8 cellular contexts compared by ENCODE assay signal in genomic region chr14:103385994-103386491, GRCh38. TPM values are rescaled to one million over a fixed set of nuclear protein-coding genes. Genes with fewer than 3 reads are reported as not detected.
DNase-seq lines count a peak whose midpoint lies in the region; ATAC-seq and TF ChIP-seq lines count a peak whose summit lies in the region.

No MANE protein-coding gene starts in this region.

- peak overlapping the region; percentile 95 for H3K4me3 ChIP-seq in AG04449 (ENCODE audit: low read depth, low read length)
- H3K4me3 ChIP-seq in tibial nerve, result peak overlapping the region; percentile 75 to 95 (median 92)

- peaks cover 48% of the 10 kb centered on the region for H3K4me1 Mint-ChIP-seq in activated CD8-positive, alpha-beta memory T cell treated with anti-CD3 and anti-CD28 coated beads, Interleukin-2, amount 10 ng/mL, durations not matched to agents 7 days and 5 days
- H3K4me1 Mint-ChIP-seq in naive B cell, result peaks cover 8 to 60% (median 44%) of the 10 kb centered on the region in 3 donors

- H3K27me3 Mint-ChIP-seq in activated CD8-positive, alpha-beta memory T cell treated with anti-CD3 and anti-CD28 coated beads, Interleukin-2, amount 10 ng/mL, durations not matched to agents 7 days and 5 days, result peaks cover 3% of the 10 kb centered on the region
- peaks cover 0 to 20% (median 4%) of the 10 kb centered on the region in 3 donors for H3K27me3 Mint-ChIP-seq in naive B cell

- CTCF ChIA-PET in AG04449 (lab: Yijun Ruan, JAX), result interaction anchor here (2.2 to 13.9 kb wide), 2 partner anchors 6 to 10 kb away, joined by 8 to 116 read pairs; no protein-coding TSS in a partner anchor
- CTCF ChIA-PET in activated CD8-positive, alpha-beta memory T cell treated with anti-CD3 and anti-CD28 coated beads, Interleukin-2, amount 10 ng/mL, durations not matched to agents 7 days and 5 days (lab: Charles Lee), result interaction anchor here (0.9 to 1.5 kb wide), 2 partner anchors 7 to 10 kb away, joined by 3 to 4 read pairs; no protein-coding TSS in a partner anchor

- H3K27ac ChIP-seq in tibial nerve, result peak overlapping the region; percentile 91 to 100 (median 98)

- H3K9me3 Mint-ChIP-seq in activated CD8-positive, alpha-beta memory T cell treated with anti-CD3 and anti-CD28 coated beads, Interleukin-2, amount 10 ng/mL, durations not matched to agents 7 days and 5 days (ENCODE audit: low read depth), result no peaks in the 10 kb centered on the region
- H3K9me3 Mint-ChIP-seq in naive B cell, result no peaks in the 10 kb centered on the region

- DNase-seq in AG04449 (ENCODE audit: low read depth, low spot score) (no peak), LHCN-M2 (ENCODE audit: low read depth) (peak; percentile 24), erythroblast (lab: John Stamatoyannopoulos, UW) (peak; percentile 68 to 79), naive B cell (peak; percentile 38), tibial nerve (ENCODE audit: low spot score in 2 of 2) (peak in 1 of 2 donors; percentile 30)
- peak; percentile 69 for DNase-seq in activated CD8-positive, alpha-beta memory T cell treated with anti-CD3 and anti-CD28 coated beads, Interleukin-2, amount 10 ng/mL, durations not matched to agents 7 days and 5 days

- H3K36me3 Mint-ChIP-seq in activated CD8-positive, alpha-beta memory T cell treated with anti-CD3 and anti-CD28 coated beads, Interleukin-2, amount 10 ng/mL, durations not matched to agents 7 days and 5 days, result peaks cover 9% of the 10 kb centered on the region
- no peaks in the 10 kb centered on the region for H3K36me3 Mint-ChIP-seq in naive B cell

- TF ChIP-seq CTCF in AG04449 (IDR thresholded peaks at IDR 0.05; ENCODE audit: insufficient read depth, low read length, missing control alignments) (no peak), tibial nerve (IDR thresholded peaks at IDR 0.05) (no peak)

- H3K4me1 ChIP-seq in tibial nerve, result peaks cover 0 to 46% (median 30%) of the 10 kb centered on the region in 4 donors

- no peak for TF ChIP-seq EP300 in tibial nerve (IDR thresholded peaks at IDR 0.05)

- WGBS in tibial nerve, 2 donors, result 0 to 1% methylated on average over 17 to 30 of the region's 31 CpGs

- no peaks in the 10 kb centered on the region for H3K9me3 ChIP-seq in tibial nerve

- peak overlapping the region; percentile 92 for H3K27ac Mint-ChIP-seq in activated CD8-positive, alpha-beta memory T cell treated with anti-CD3 and anti-CD28 coated beads, Interleukin-2, amount 10 ng/mL, durations not matched to agents 7 days and 5 days
- H3K27ac Mint-ChIP-seq in naive B cell, result peak overlapping the region; percentile 76 to 96 (median 92)

- TF ChIP-seq POLR2A in erythroblast (IDR thresholded peaks at IDR 0.05; ENCODE audit: low read length), result no peak
- TF ChIP-seq POLR2A in tibial nerve (IDR thresholded peaks at IDR 0.05), result no peak

- POLR2A ChIA-PET in AG04449 (lab: Yijun Ruan, JAX), result interaction anchor here (0.9 kb wide), 1 partner anchor 52 kb away, joined by 3 read pairs; the partner anchor contains the start of gene EIF5

- no peaks in the 10 kb centered on the region for H3K27me3 ChIP-seq in tibial nerve

- ATAC-seq in GM19397 (IDR thresholded peaks at IDR 0.05; ENCODE audit: unreplicated experiment) (peak; percentile 10), naive B cell (ENCODE audit: low read depth in 2 of 2) (no peak), GM19455 (IDR thresholded peaks at IDR 0.05; ENCODE audit: unreplicated experiment) (no peak)
- ATAC-seq in activated CD8-positive, alpha-beta memory T cell treated with anti-CD3 and anti-CD28 coated beads, Interleukin-2, amount 10 ng/mL, durations not matched to agents 7 days and 5 days, result no peak

- H3K4me3 Mint-ChIP-seq in activated CD8-positive, alpha-beta memory T cell treated with anti-CD3 and anti-CD28 coated beads, Interleukin-2, amount 10 ng/mL, durations not matched to agents 7 days and 5 days, result peak overlapping the region; percentile 90
- peak overlapping the region; percentile 90 to 98 (median 96) for H3K4me3 Mint-ChIP-seq in naive B cell

- H3K36me3 ChIP-seq in tibial nerve, result no peaks in the 10 kb centered on the region

RNA-seq across cellular contexts. Expression of gene MARK3, which starts 0.8 kb away (rescaled TPM):
- total RNA-seq in LHCN-M2 (2014; rRNA removed) (60.1 and 61.1 TPM in 2 replicates), tibial nerve (100 to 1,000 TPM; 109 to 143 (median 125) TPM)
- 29.4 TPM for polyA plus RNA-seq in LHCN-M2 (2012)
- total RNA-seq in activated CD8-positive, alpha-beta memory T cell treated with anti-CD3 and anti-CD28 coated beads, Interleukin-2, amount 10 ng/mL, durations not matched to agents 7 days and 5 days, result 10 to 100 TPM; 79.9 to 88.5 TPM
- 10 to 100 TPM; 31.4 to 61.4 (median 34.6) TPM for polyA plus RNA-seq in naive B cell (ENCODE audit: low read depth in 6 of 6)

RNA-seq across cellular contexts. Expression of gene EIF5, which starts 52.0 kb away (rescaled TPM):
- 160 and 224 TPM in 2 replicates for total RNA-seq in LHCN-M2 (2014; rRNA removed)
- polyA plus RNA-seq in LHCN-M2 (2012), result 168 TPM
- 100 to 1,000 TPM; 187 to 255 TPM for total RNA-seq in activated CD8-positive, alpha-beta memory T cell treated with anti-CD3 and anti-CD28 coated beads, Interleukin-2, amount 10 ng/mL, durations not matched to agents 7 days and 5 days
- 100 to 1,000 TPM; 419 to 531 (median 455) TPM for polyA plus RNA-seq in naive B cell (ENCODE audit: low read depth in 6 of 6)
- total RNA-seq in tibial nerve, result 100 to 1,000 TPM; 128 to 226 (median 160) TPM
